9 cellular contexts compared by ENCODE assay signal in the genomic region with DNA sequence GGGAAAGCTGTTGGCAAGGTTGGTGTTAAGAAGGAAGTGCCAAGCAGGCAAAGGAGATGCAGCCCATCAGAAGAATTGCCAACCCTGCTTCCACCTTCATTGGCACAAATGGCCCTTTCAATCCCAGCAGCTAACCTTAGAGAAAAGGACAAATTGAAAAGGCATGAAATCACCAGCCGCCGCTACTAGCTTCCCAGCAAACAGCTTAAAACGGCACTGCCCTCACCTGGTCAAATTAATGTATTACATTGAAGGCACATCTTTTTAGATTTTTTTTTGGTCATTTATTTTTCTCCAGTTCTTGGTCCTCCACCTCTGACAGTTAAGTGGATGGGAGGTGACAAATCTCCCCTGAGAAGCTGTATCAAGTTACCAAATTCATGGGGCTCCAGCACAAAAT. TPM values are rescaled to one million over a fixed set of nuclear protein-coding genes. Genes with fewer than 3 reads are reported as not detected.
DNase-seq lines count a peak whose midpoint lies in the region; ATAC-seq and TF ChIP-seq lines count a peak whose summit lies in the region.
"Had no signal": no experiment of that assay in that cellular context is flagged by ENCODE, and none has a peak within 500 bp of the region (broad histone marks: within the 10 kb centered on the region; RNA-seq: fewer than 3 reads in every experiment).

No MANE protein-coding gene starts in this region.

- CTCF ChIA-PET in A673 (lab: Charles Lee) = interaction anchor here (0.6 to 1.0 kb wide), 2 partner anchors 267 to 277 kb away, joined by 3 read pairs; no protein-coding TSS in a partner anchor

- H3K4me3 ChIP-seq in A673 (ENCODE audit: low read depth, low read length, poor library complexity, severe bottlenecking) (no peak overlapping the region), suprapubic skin (no peak overlapping the region)

- H3K27me3 ChIP-seq in A673 (replicated peaks; ENCODE audit: insufficient read depth, low read depth, low read length, poor library complexity) = peaks cover 4% of the 10 kb centered on the region
- no peaks in the 10 kb centered on the region for H3K27me3 ChIP-seq in suprapubic skin

- H3K27me3 Mint-ChIP-seq in activated naive CD8-positive, alpha-beta T cell treated with anti-CD3 and anti-CD28 coated beads for 36 hours = peaks cover 14% of the 10 kb centered on the region

- no peak overlapping the region for H3K27ac Mint-ChIP-seq in activated naive CD8-positive, alpha-beta T cell treated with anti-CD3 and anti-CD28 coated beads for 36 hours

- H3K27ac ChIP-seq in A673 (ENCODE audit: low read depth, low read length, poor library complexity, severe bottlenecking) = no peak overlapping the region
- no peak overlapping the region for H3K27ac ChIP-seq in suprapubic skin
- H3K27ac ChIP-seq: epithelial cell of prostate had no signal

- BruUV-seq in A673 (replicated peaks; lab: Mats Ljungman, UMichigan) = no TSS peak

- peaks cover 3% of the 10 kb centered on the region for H3K4me1 Mint-ChIP-seq in activated naive CD8-positive, alpha-beta T cell treated with anti-CD3 and anti-CD28 coated beads for 36 hours

- no peak overlapping the region for H3K4me3 Mint-ChIP-seq in activated naive CD8-positive, alpha-beta T cell treated with anti-CD3 and anti-CD28 coated beads for 36 hours

- H3K36me3 Mint-ChIP-seq in activated naive CD8-positive, alpha-beta T cell treated with anti-CD3 and anti-CD28 coated beads for 36 hours = peaks cover 2% of the 10 kb centered on the region

- intact Hi-C loops in A673 (cut with micrococcal nuclease; ENCODE audit: unreplicated experiment) = no loop called here

- POLR2A ChIA-PET in A673 (lab: Charles Lee; ENCODE audit: low non-redundant PET) = no interaction called here

- DNase-seq in A673 (ENCODE audit: low spot score) (peak; percentile 61), ELF-1 (ENCODE audit: low read depth, low spot score) (peak; percentile 69), NCI-H2171 treated with DMSO at 0.1 percent for 48 hours (lab: John Stamatoyannopoulos, UW) (peak; percentile 34), inferior parietal cortex (ENCODE audit: extremely low spot score) (peak; percentile 38), suprapubic skin (ENCODE audit: low spot score in 2 of 2) (no peak)
- DNase-seq in activated naive CD8-positive, alpha-beta T cell treated with anti-CD3 and anti-CD28 coated beads for 36 hours = peak; percentile 9

- TF ChIP-seq POLR2A in suprapubic skin (IDR thresholded peaks at IDR 0.05) = no peak

- no peak for TF ChIP-seq EP300 in suprapubic skin (IDR thresholded peaks at IDR 0.05)

- no peaks in the 10 kb centered on the region for H3K4me1 ChIP-seq in A673 (ENCODE audit: insufficient read depth, low read length, poor library complexity, severe bottlenecking)
- no peaks in the 10 kb centered on the region for H3K4me1 ChIP-seq in suprapubic skin

- H3K9me3 ChIP-seq in A673 (ENCODE audit: low read depth, low read length, poor library complexity, severe bottlenecking) (no peaks in the 10 kb centered on the region), suprapubic skin (no peaks in the 10 kb centered on the region)

- H3K36me3 ChIP-seq in A673 (ENCODE audit: insufficient read depth, low read length, poor library complexity, severe bottlenecking) (no peaks in the 10 kb centered on the region), suprapubic skin (no peaks in the 10 kb centered on the region)

- H3K9me3 Mint-ChIP-seq in activated naive CD8-positive, alpha-beta T cell treated with anti-CD3 and anti-CD28 coated beads for 36 hours = no peaks in the 10 kb centered on the region

- 4% methylated on average over 3 of the region's 3 CpGs for WGBS in suprapubic skin

- peak; percentile 67 for TF ChIP-seq CTCF in A673 (conservative IDR thresholded peaks at IDR 0.05; ENCODE audit: low read depth, low read length)
- peak; percentile 11 to 40 for TF ChIP-seq CTCF in suprapubic skin (IDR thresholded peaks at IDR 0.05)

- no peak for ATAC-seq in HG02840 (IDR thresholded peaks at IDR 0.05; ENCODE audit: low FRiP score, unreplicated experiment)
- no peak for ATAC-seq in GM18498 (IDR thresholded peaks at IDR 0.05; ENCODE audit: unreplicated experiment)

RNA-seq across cellular contexts. Expression of gene NHSL2, which starts 51.0 kb away (rescaled TPM):
- 0.58 and 0.66 TPM in 2 replicates for total RNA-seq in A673 (2021)
- under 1 TPM; 0.10 to 0.31 TPM for total RNA-seq in activated naive CD8-positive, alpha-beta T cell treated with anti-CD3 and anti-CD28 coated beads for 36 hours
- 1 to 10 TPM; 2.0 to 4.7 (median 3.0) TPM for total RNA-seq in suprapubic skin

Comparison
In these comparisons a context has a peak if more than half of its experiments do, and no peak if none do; other contexts are left out.
1. DNase-seq: peak in A673 (single experiment), ELF-1 (single experiment), NCI-H2171 treated with DMSO at 0.1 percent for 48 hours (single experiment), activated naive CD8-positive, alpha-beta T cell treated with anti-CD3 and anti-CD28 coated beads for 36 hours (single experiment) and inferior parietal cortex (single experiment); none in suprapubic skin (0 of 2).